8 cellular contexts compared by ENCODE assay signal in the genomic region with DNA sequence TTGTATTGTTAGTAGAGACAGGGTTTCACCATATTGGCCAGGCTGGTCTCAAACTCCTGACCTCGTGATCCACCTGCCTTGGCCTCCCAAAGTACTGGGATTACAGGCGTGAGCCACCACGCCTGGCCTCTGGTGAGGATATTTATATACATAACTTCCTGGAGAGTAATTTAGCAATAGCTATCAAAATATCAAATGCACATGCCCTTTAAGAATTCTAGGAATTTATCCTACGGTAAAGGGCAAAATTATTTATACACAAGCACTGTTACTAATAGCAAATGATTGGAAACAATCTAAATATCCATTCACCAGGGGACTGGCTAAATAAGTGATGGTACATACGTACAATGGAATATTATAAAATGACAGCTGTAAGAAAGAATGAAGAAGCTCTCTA. TPM values are rescaled to one million over a fixed set of nuclear protein-coding genes. Genes with fewer than 3 reads are reported as not detected.
DNase-seq lines count a peak whose midpoint lies in the region; ATAC-seq and TF ChIP-seq lines count a peak whose summit lies in the region.
"Not testable (repeated sequence)": the region's sequence is repeated elsewhere in the genome, so short reads cannot be mapped to it uniquely, and the experiment has no call there.

No MANE protein-coding gene starts in this region.

- peak overlapping the region; percentile 22 for H3K27ac Mint-ChIP-seq in activated CD8-positive, alpha-beta T cell treated with anti-CD3 and anti-CD28 coated beads, Interleukin-2, amount 10 ng/mL, durations not matched to agents 7 days and 5 days
- H3K27ac Mint-ChIP-seq in chondrocyte (ENCODE audit: unreplicated experiment) (peak overlapping the region; percentile 36), natural killer cell (peak overlapping the region; percentile 95 to 97)
- H3K27ac Mint-ChIP-seq in stimulated activated naive CD8-positive, alpha-beta T cell treated with anti-CD3 and anti-CD28 coated beads, Interleukin-15, Interleukin-2, amounts not matched to agents 100 ng/mL and 50 ng/mL, for 24 hours = peak overlapping the region; percentile 49

- H3K4me1 ChIP-seq in A673 (ENCODE audit: insufficient read depth, low read length, poor library complexity, severe bottlenecking) = peaks cover 12% of the 10 kb centered on the region
- peaks cover 38% of the 10 kb centered on the region for H3K4me1 ChIP-seq in PC-9 (replicated peaks; ENCODE audit: insufficient read depth)
- H3K4me1 ChIP-seq in gastroesophageal sphincter = peaks cover 7 to 28% (median 14%) of the 10 kb centered on the region in 3 donors

- H3K36me3 ChIP-seq in A673 (ENCODE audit: insufficient read depth, low read length, poor library complexity, severe bottlenecking); PC-9 (ENCODE audit: low read depth): not testable (repeated sequence)
- H3K36me3 ChIP-seq in gastroesophageal sphincter = peaks cover 0 to 24% of the 10 kb centered on the region in 2 donors

- H3K9me2 ChIP-seq in PC-9 (ENCODE audit: insufficient read depth) = not testable (repeated sequence)

- DNase-seq in A673 (ENCODE audit: low spot score); activated CD8-positive, alpha-beta T cell treated with anti-CD3 and anti-CD28 coated beads, Interleukin-2, amount 10 ng/mL, durations not matched to agents 7 days and 5 days; chondrocyte (ENCODE audit: low spot score); natural killer cell: not testable (repeated sequence)
- DNase-seq in ELR (ENCODE audit: low read depth) = peak; percentile 74
- DNase-seq in PC-9 = peak in 1 of 2 experiments; percentile 62

- H3K36me3 Mint-ChIP-seq in activated CD8-positive, alpha-beta T cell treated with anti-CD3 and anti-CD28 coated beads, Interleukin-2, amount 10 ng/mL, durations not matched to agents 7 days and 5 days (ENCODE audit: low read depth) = peaks cover 30% of the 10 kb centered on the region
- H3K36me3 Mint-ChIP-seq in chondrocyte (ENCODE audit: low read depth); natural killer cell: not testable (repeated sequence)
- peaks cover 20% of the 10 kb centered on the region for H3K36me3 Mint-ChIP-seq in stimulated activated naive CD8-positive, alpha-beta T cell treated with anti-CD3 and anti-CD28 coated beads, Interleukin-15, Interleukin-2, amounts not matched to agents 100 ng/mL and 50 ng/mL, for 24 hours (ENCODE audit: low read depth)

- 75 to 78% methylated on average over 2 to 4 of the region's 5 CpGs for WGBS in gastroesophageal sphincter (ENCODE audit: low coverage in 1 of 2), 2 donors

- intact Hi-C loops in A673 (cut with micrococcal nuclease; ENCODE audit: unreplicated experiment); PC-9 (cut with micrococcal nuclease; ENCODE audit: unreplicated experiment): not testable (repeated sequence)
- intact Hi-C loops in natural killer cell (cut with micrococcal nuclease) = loop anchor here (5.0 kb wide), 1 partner anchor 41 kb away; no protein-coding TSS in a partner anchor

- H3K27me3 ChIP-seq in A673 (replicated peaks; ENCODE audit: insufficient read depth, low read depth, low read length, poor library complexity); PC-9 (ENCODE audit: insufficient read depth, low read depth); gastroesophageal sphincter: not testable (repeated sequence)

- not testable (repeated sequence) for H3K9me3 ChIP-seq in A673 (ENCODE audit: low read depth, low read length, poor library complexity, severe bottlenecking); PC-9 (ENCODE audit: insufficient read depth, low read depth); gastroesophageal sphincter

- peaks cover 27% of the 10 kb centered on the region for H3K79me2 ChIP-seq in PC-9 (ENCODE audit: low read depth)

- TF ChIP-seq EP300 in gastroesophageal sphincter (IDR thresholded peaks at IDR 0.05) = not testable (repeated sequence)

- TF ChIP-seq POLR2A in gastroesophageal sphincter (IDR thresholded peaks at IDR 0.05) = not testable (repeated sequence)

- peaks cover 36% of the 10 kb centered on the region for H3K4me1 Mint-ChIP-seq in activated CD8-positive, alpha-beta T cell treated with anti-CD3 and anti-CD28 coated beads, Interleukin-2, amount 10 ng/mL, durations not matched to agents 7 days and 5 days (ENCODE audit: low read depth)
- H3K4me1 Mint-ChIP-seq in chondrocyte (ENCODE audit: low read depth) = peaks cover 35% of the 10 kb centered on the region
- peaks cover 16 to 24% of the 10 kb centered on the region in 2 donors for H3K4me1 Mint-ChIP-seq in natural killer cell
- peaks cover 45% of the 10 kb centered on the region for H3K4me1 Mint-ChIP-seq in stimulated activated naive CD8-positive, alpha-beta T cell treated with anti-CD3 and anti-CD28 coated beads, Interleukin-15, Interleukin-2, amounts not matched to agents 100 ng/mL and 50 ng/mL, for 24 hours (ENCODE audit: low read depth)

- TF ChIP-seq CTCF in A673 (conservative IDR thresholded peaks at IDR 0.05; ENCODE audit: low read depth, low read length); PC-9 (conservative IDR thresholded peaks at IDR 0.05); chondrocyte (IDR thresholded peaks at IDR 0.05); gastroesophageal sphincter (IDR thresholded peaks at IDR 0.05); natural killer cell (IDR thresholded peaks at IDR 0.05): not testable (repeated sequence)

- H3K27me3 Mint-ChIP-seq in activated CD8-positive, alpha-beta T cell treated with anti-CD3 and anti-CD28 coated beads, Interleukin-2, amount 10 ng/mL, durations not matched to agents 7 days and 5 days (ENCODE audit: low read depth); chondrocyte (ENCODE audit: low read depth); natural killer cell (ENCODE audit: low read depth in 2 of 2); stimulated activated naive CD8-positive, alpha-beta T cell treated with anti-CD3 and anti-CD28 coated beads, Interleukin-15, Interleukin-2, amounts not matched to agents 100 ng/mL and 50 ng/mL, for 24 hours: not testable (repeated sequence)

- CTCF ChIA-PET in A673 (lab: Charles Lee); PC-9 (lab: Charles Lee): not testable (repeated sequence)
- CTCF ChIA-PET in activated CD8-positive, alpha-beta T cell treated with anti-CD3 and anti-CD28 coated beads, Interleukin-2, amount 10 ng/mL, durations not matched to agents 7 days and 5 days (lab: Charles Lee) = interaction anchor here (1.0 to 1.5 kb wide), 2 partner anchors 28 to 40 kb away, joined by 3 read pairs; no protein-coding TSS in a partner anchor

- not testable (repeated sequence) for BruUV-seq in A673 (replicated peaks; lab: Mats Ljungman, UMichigan); PC-9 (replicated peaks; lab: Mats Ljungman, UMichigan)

- peak overlapping the region; percentile 16 for H3K27ac ChIP-seq in A673 (ENCODE audit: low read depth, low read length, poor library complexity, severe bottlenecking)
- H3K27ac ChIP-seq in PC-9 = peak overlapping the region; percentile 98
- peak overlapping the region in 3 of 4 donors; percentile 49 to 91 (median 82) for H3K27ac ChIP-seq in gastroesophageal sphincter

- H3K4me3 Mint-ChIP-seq in activated CD8-positive, alpha-beta T cell treated with anti-CD3 and anti-CD28 coated beads, Interleukin-2, amount 10 ng/mL, durations not matched to agents 7 days and 5 days; chondrocyte (ENCODE audit: unreplicated experiment); natural killer cell; stimulated activated naive CD8-positive, alpha-beta T cell treated with anti-CD3 and anti-CD28 coated beads, Interleukin-15, Interleukin-2, amounts not matched to agents 100 ng/mL and 50 ng/mL, for 24 hours: not testable (repeated sequence)

- ATAC-seq in activated CD8-positive, alpha-beta T cell treated with anti-CD3 and anti-CD28 coated beads, Interleukin-2, amount 10 ng/mL, durations not matched to agents 7 days and 5 days; gastroesophageal sphincter; natural killer cell: not testable (repeated sequence)

- POLR2A ChIA-PET in A673 (lab: Charles Lee; ENCODE audit: low non-redundant PET); activated CD8-positive, alpha-beta T cell treated with anti-CD3 and anti-CD28 coated beads, Interleukin-2, amount 10 ng/mL, durations not matched to agents 7 days and 5 days (lab: Charles Lee): not testable (repeated sequence)
- POLR2A ChIA-PET in PC-9 (lab: Charles Lee; ENCODE audit: unreplicated experiment) = interaction anchor here (0.6 kb wide), 1 partner anchor 836 kb away, joined by 3 read pairs; no protein-coding TSS in a partner anchor

- not testable (repeated sequence) for H3K4me3 ChIP-seq in A673 (ENCODE audit: low read depth, low read length, poor library complexity, severe bottlenecking); PC-9; gastroesophageal sphincter

- not testable (repeated sequence) for H4K20me1 ChIP-seq in PC-9 (ENCODE audit: insufficient read depth)

- peaks cover 47% of the 10 kb centered on the region for H3F3A ChIP-seq in PC-9 (ENCODE audit: insufficient read depth, low read depth)

- not testable (repeated sequence) for H3K4me2 ChIP-seq in PC-9

- H3K9me3 Mint-ChIP-seq in activated CD8-positive, alpha-beta T cell treated with anti-CD3 and anti-CD28 coated beads, Interleukin-2, amount 10 ng/mL, durations not matched to agents 7 days and 5 days (ENCODE audit: insufficient read depth); chondrocyte (ENCODE audit: low read depth); natural killer cell; stimulated activated naive CD8-positive, alpha-beta T cell treated with anti-CD3 and anti-CD28 coated beads, Interleukin-15, Interleukin-2, amounts not matched to agents 100 ng/mL and 50 ng/mL, for 24 hours: not testable (repeated sequence)

- H2AFZ ChIP-seq in PC-9 = not testable (repeated sequence)

RNA-seq across cellular contexts. Expression of gene RUBCN, which starts 25.7 kb away (rescaled TPM):
- total RNA-seq in A673 (2021) (24.9 and 25.6 TPM in 2 replicates), PC-9 (2021) (34.2 and 41.1 TPM in 2 replicates), chondrocyte (27.2 to 32.3 TPM (median 31.2 TPM) in 3 replicates), gastroesophageal sphincter (10 to 100 TPM; 47.8 to 99.6 (median 60.1) TPM), natural killer cell (10 to 100 TPM; 51.2 to 58.5 (median 57.6) TPM)
- total RNA-seq in activated CD8-positive, alpha-beta T cell treated with anti-CD3 and anti-CD28 coated beads, Interleukin-2, amount 10 ng/mL, durations not matched to agents 7 days and 5 days = 10 to 100 TPM; 48.4 to 50.2 TPM

RNA-seq across cellular contexts. Expression of gene FYTTD1, which starts 38.7 kb away (rescaled TPM):
- total RNA-seq in A673 (2021) = 89.7 and 93.8 TPM in 2 replicates
- 75.4 and 78.3 TPM in 2 replicates for total RNA-seq in PC-9 (2021)
- 10 to 100 TPM; 38.4 to 41.8 TPM for total RNA-seq in activated CD8-positive, alpha-beta T cell treated with anti-CD3 and anti-CD28 coated beads, Interleukin-2, amount 10 ng/mL, durations not matched to agents 7 days and 5 days
- 73.6 to 83.3 TPM (median 74.2 TPM) in 3 replicates for total RNA-seq in chondrocyte
- total RNA-seq in gastroesophageal sphincter = 10 to 100 TPM; 69.1 to 88.1 (median 87.0) TPM
- total RNA-seq in natural killer cell = 10 to 100 TPM; 58.0 to 75.6 (median 72.2) TPM

Comparison
In these comparisons a context has a peak if more than half of its experiments do, and no peak if none do; other contexts are left out.
1. H3K27ac ChIP-seq: peak in every context shown above with its lines; median percentile 98 in PC-9; 82 in gastroesophageal sphincter; 16 in A673.
2. H3K27ac Mint-ChIP-seq: peak in every context shown above with its lines; median percentile 96 in natural killer cell; 49 in stimulated activated naive CD8-positive, alpha-beta T cell treated with anti-CD3 and anti-CD28 coated beads, Interleukin-15, Interleukin-2, amounts not matched to agents 100 ng/mL and 50 ng/mL, for 24 hours; 36 in chondrocyte; 22 in activated CD8-positive, alpha-beta T cell treated with anti-CD3 and anti-CD28 coated beads, Interleukin-2, amount 10 ng/mL, durations not matched to agents 7 days and 5 days.